23 cellular contexts compared by ENCODE assay signal in genomic region chr1:64581786-64582185, GRCh38.
DNase-seq lines count a peak whose midpoint lies in the region; ATAC-seq, FAIRE-seq and TF ChIP-seq lines count a peak whose summit lies in the region.
"Had no signal": no experiment of that assay in that cellular context is flagged by ENCODE, and none has a peak within 500 bp of the region (broad histone marks: within the 10 kb centered on the region; RNA-seq: fewer than 3 reads in every experiment).

No MANE protein-coding gene starts in this region.

- DNase-seq in NCI-H345 (lab: John Stamatoyannopoulos, UW) (peak; percentile 64), K562 (ENCODE audit: extremely low read depth in 1 of 4, low spot score in 3 of 4) (no peak), keratinocyte (ENCODE audit: low read depth, low spot score) (no peak), T-helper 9 cell (no peak), NCI-H2107 treated with DMSO at 0.1 percent for 48 hours (lab: John Stamatoyannopoulos, UW; ENCODE audit: unreplicated experiment) (no peak), D341Med (ENCODE audit: low spot score) (no peak)
- DNase-seq in activated CD8-positive, alpha-beta memory T cell treated with anti-CD3 and anti-CD28 coated beads for 24 hours: no peak
- DNase-seq: ACHN, AML-193, DND-41, IMR-90, Kasumi-1, MM.1S, NCI-H1092 treated with DMSO at 0.1 percent for 48 hours, NCI-H1694 treated with DMSO at 0.1 percent for 48 hours, NCI-H446 treated with DMSO at 0.1 percent for 48 hours, NCI-H774, SW 1271 had no signal

- H3K9me1 ChIP-seq in K562 (ENCODE audit: control insufficient read depth, insufficient read depth, low read length) (no peaks in the 10 kb centered on the region), keratinocyte (ENCODE audit: control insufficient read depth, extremely low read depth, insufficient read depth, low read length) (no peaks in the 10 kb centered on the region)

- H3K79me2 ChIP-seq in K562 (ENCODE audit: control insufficient read depth, insufficient read depth, low read length): no peaks in the 10 kb centered on the region
- H3K79me2 ChIP-seq in keratinocyte (ENCODE audit: control insufficient read depth, insufficient read depth, low read length): no peaks in the 10 kb centered on the region

- CTCF ChIA-PET in HEK293 (lab: Yijun Ruan, JAX) (interaction anchor here (1.4 kb wide), 1 partner anchor 13 kb away, joined by 3 read pairs; no protein-coding TSS in a partner anchor), K562 (lab: Yijun Ruan, JAX; ENCODE audit: low intra/inter-chr PET ratio) (no interaction called here)

- no peaks in the 10 kb centered on the region for H3K27me3 ChIP-seq in K562 (ENCODE audit: control insufficient read depth in 2 of 2, insufficient read depth in 2 of 2, low read length in 2 of 2)
- no peaks in the 10 kb centered on the region for H3K27me3 ChIP-seq in keratinocyte (ENCODE audit: control insufficient read depth, extremely low read depth, insufficient read depth, low read length)

- H3K9me3 ChIP-seq in HEK293 (ENCODE audit: control insufficient read depth, insufficient read depth, low read depth, low read length) (no peaks in the 10 kb centered on the region), K562 (replicated peaks; ENCODE audit: control insufficient read depth, insufficient read depth, low read depth, low read length) (no peaks in the 10 kb centered on the region), keratinocyte (ENCODE audit: control insufficient read depth, low read depth, low read length) (no peaks in the 10 kb centered on the region)
- H3K9me3 ChIP-seq: SJSA1 had no signal

- H2AFZ ChIP-seq in K562 (ENCODE audit: low read depth, low read length) (no peak overlapping the region), keratinocyte (ENCODE audit: control insufficient read depth, low read length) (no peak overlapping the region)

- no peak for TF ChIP-seq RAD21 in K562 (CRISPR knock-in tag; conservative IDR thresholded peaks at IDR 0.05 in 1 of 2, IDR thresholded peaks at IDR 0.05 in 1 of 2)

- POLR2A ChIA-PET in HEK293 (lab: Yijun Ruan, JAX) (no interaction called here), K562 (lab: Yijun Ruan, JAX) (interaction anchor here (1.3 kb wide), 1 partner anchor 20 kb away, joined by 3 read pairs; no protein-coding TSS in a partner anchor)

- TF ChIP-seq CTCF in HEK293 (tag by site-specific recombination; IDR thresholded peaks at IDR 0.05) (no peak), K562 (IDR thresholded peaks at IDR 0.05 in 2 of 3, conservative IDR thresholded peaks at IDR 0.05 in 1 of 3; ENCODE audit: insufficient read depth in 2 of 3, low read depth in 1 of 3, low read length in 3 of 3) (no peak), keratinocyte (optimal IDR thresholded peaks at IDR 0.05 in 1 of 3, IDR thresholded peaks at IDR 0.05 in 1 of 3, conservative IDR thresholded peaks at IDR 0.05 in 1 of 3; ENCODE audit: extremely low read depth in 1 of 3, insufficient read depth in 2 of 3, low read length in 3 of 3) (no peak)

- ATAC-seq in K562: no peak
- ATAC-seq: GM12878 had no signal

- in situ Hi-C loops in K562 (cut with MboI): no loop called here

- H3K36me3 ChIP-seq in HEK293 (ENCODE audit: control insufficient read depth in 2 of 2, insufficient read depth in 1 of 2, low read length in 2 of 2) (no peaks in the 10 kb centered on the region; a peak in 1 of 3 replicates), K562 (ENCODE audit: control insufficient read depth, insufficient read depth, low read length) (no peaks in the 10 kb centered on the region), keratinocyte (ENCODE audit: control insufficient read depth in 2 of 2, extremely low read depth in 1 of 2, insufficient read depth in 2 of 2, low read length in 2 of 2) (no peaks in the 10 kb centered on the region)
- H3K36me3 ChIP-seq: SJSA1 had no signal

- H3K27ac ChIP-seq in HEK293 (ENCODE audit: extremely low read depth, low read depth, low read length): no peak overlapping the region
- no peak overlapping the region for H3K27ac ChIP-seq in K562 (ENCODE audit: extremely low read depth, low read depth, low read length)
- H3K27ac ChIP-seq in keratinocyte (ENCODE audit: control insufficient read depth, insufficient read depth, low read length): no peak overlapping the region
- H3K27ac ChIP-seq: RWPE1, SJSA1 had no signal

- H4K20me1 ChIP-seq in K562 (replicated peaks; ENCODE audit: control insufficient read depth, insufficient read depth, low read length) (no peaks in the 10 kb centered on the region), keratinocyte (ENCODE audit: control insufficient read depth, extremely low read depth, insufficient read depth, low read length) (no peaks in the 10 kb centered on the region)

- intact Hi-C loops in K562 (cut with micrococcal nuclease): no loop called here

- BruUV-seq in K562 (replicated peaks; lab: Mats Ljungman, UMichigan): no TSS peak

- H3K4me3 ChIP-seq in HEK293 (ENCODE audit: low read depth, low read length) (no peak overlapping the region), K562 (no peak overlapping the region), keratinocyte (ENCODE audit: control insufficient read depth in 2 of 3, extremely low read depth in 1 of 3, insufficient read depth in 2 of 3, low read depth in 1 of 3, low read length in 3 of 3) (no peak overlapping the region)
- H3K4me3 ChIP-seq: GM12878, SJSA1 had no signal

- H3K4me1 ChIP-seq in HEK293 (ENCODE audit: control insufficient read depth, insufficient read depth, low read length) (peaks cover 13% of the 10 kb centered on the region), K562 (replicated peaks in 1 of 2; ENCODE audit: control insufficient read depth in 2 of 2, insufficient read depth in 2 of 2, low read length in 2 of 2) (no peaks in the 10 kb centered on the region), keratinocyte (ENCODE audit: control insufficient read depth, extremely low read depth, insufficient read depth, low read length) (no peaks in the 10 kb centered on the region)
- H3K4me1 ChIP-seq: SJSA1 had no signal

- FAIRE-seq in K562 (lab: Jason Lieb, UNC) (no peak), keratinocyte (lab: Jason Lieb, UNC) (peak; percentile 29)
- FAIRE-seq: G401.6, GM12878 had no signal

- TF ChIP-seq POLR2A in K562 (conservative IDR thresholded peaks at IDR 0.05): no peak

- H3K9ac ChIP-seq in K562 (ENCODE audit: insufficient read depth in 1 of 2, low read depth in 2 of 2, low read length in 2 of 2): no peak overlapping the region
- no peak overlapping the region for H3K9ac ChIP-seq in keratinocyte (ENCODE audit: control insufficient read depth, extremely low read depth, insufficient read depth, low read length)

- dilution Hi-C loops in keratinocyte (cut with MboI; ENCODE audit: extremely low pct_ligation_motif_present, low sequenced_read_pairs): no loop called here

- no peak for TF ChIP-seq EP300 in K562 (IDR thresholded peaks at IDR 0.05; ENCODE audit: low read length)

- no peak overlapping the region for H3K4me2 ChIP-seq in K562 (ENCODE audit: insufficient read depth, low read length)
- H3K4me2 ChIP-seq in keratinocyte (ENCODE audit: control insufficient read depth, extremely low read depth, insufficient read depth, low read depth, low read length): no peak overlapping the region

- 2% methylated on average over 5 of the region's 5 CpGs for WGBS in K562 (ENCODE audit: insufficient coverage, low coverage, missing lambda C conversion rate)

TF ChIP-seq in HEK293, 187 proteins besides CTCF, POLR2A, EP300 and RAD21 (continues in another document):
- TF ChIP-seq ZNF26 (tag by site-specific recombination; IDR thresholded peaks at IDR 0.05) (peak; percentile 68), MZF1 (tag by site-specific recombination; IDR thresholded peaks at IDR 0.05; ENCODE audit: borderline replicate concordance) (no peak)

TF ChIP-seq in K562, 482 proteins besides CTCF, POLR2A, EP300 and RAD21:
- TF ChIP-seq ZBTB7A (IDR thresholded peaks at IDR 0.05; ENCODE audit: borderline replicate concordance, control insufficient read depth, low read depth, low read length) (no peak), CEBPB (tag; IDR thresholded peaks at IDR 0.05) (peak; percentile 73), HOXB6 (CRISPR knock-in tag; IDR thresholded peaks at IDR 0.05; ENCODE audit: borderline replicate concordance) (no peak), ZNF699 (CRISPR knock-in tag; IDR thresholded peaks at IDR 0.05; ENCODE audit: insufficient replicate concordance) (no peak)
